In genomic region chr17:81142301-81143199, GRCh38 we compare ENCODE assay signal across 8 cellular contexts. TPM values are rescaled to one million over a fixed set of nuclear protein-coding genes. Genes with fewer than 3 reads are reported as not detected.
DNase-seq lines count a peak whose midpoint lies in the region; ATAC-seq and TF ChIP-seq lines count a peak whose summit lies in the region.

No MANE protein-coding gene starts in this region.

- intact Hi-C loops in sigmoid colon (cut with DNase I): loop anchor here (1.0 to 10.0 kb wide), 3 partner anchors 60 to 462 kb away; no protein-coding TSS in a partner anchor

- TF ChIP-seq POLR2A in sigmoid colon (IDR thresholded peaks at IDR 0.05): no peak

- H3K4me1 ChIP-seq in right atrium auricular region: peaks cover 0 to 9% of the 10 kb centered on the region in 2 donors
- H3K4me1 ChIP-seq in sigmoid colon: peaks cover 0 to 9% (median 9%) of the 10 kb centered on the region in 4 donors

- H3K4me3 ChIP-seq in right atrium auricular region (no peak overlapping the region), sigmoid colon (no peak overlapping the region)

- H3K9me3 ChIP-seq in right atrium auricular region (no peaks in the 10 kb centered on the region), sigmoid colon (no peaks in the 10 kb centered on the region)

- ATAC-seq in HG03520 (IDR thresholded peaks at IDR 0.05; ENCODE audit: unreplicated experiment): no peak
- ATAC-seq in HG02884 (IDR thresholded peaks at IDR 0.05; ENCODE audit: unreplicated experiment): no peak

- no peak for TF ChIP-seq EP300 in sigmoid colon (IDR thresholded peaks at IDR 0.05)

- no peak overlapping the region for H3K27ac ChIP-seq in right atrium auricular region
- H3K27ac ChIP-seq in sigmoid colon: no peak overlapping the region

- H3K36me3 ChIP-seq in right atrium auricular region (no peaks in the 10 kb centered on the region), sigmoid colon (no peaks in the 10 kb centered on the region)

- DNase-seq in GDM1 (lab: John Stamatoyannopoulos, UW) (peak; percentile 64), NCI-H128 (lab: John Stamatoyannopoulos, UW; ENCODE audit: unreplicated experiment) (peak; percentile 27), T follicular helper cell (ENCODE audit: low read depth) (peak; percentile 45), anterior cingulate cortex (lab: John Stamatoyannopoulos, UW) (peak in 53 of 58 donors; percentile 18 to 87 (median 65)), right atrium auricular region (ENCODE audit: low spot score) (peak; percentile 78), sigmoid colon (peak; percentile 85)

- WGBS in sigmoid colon, 2 donors: 29 to 43% methylated on average over 25 of the region's 25 CpGs

- H3K27me3 ChIP-seq in right atrium auricular region: no peaks in the 10 kb centered on the region
- H3K27me3 ChIP-seq in sigmoid colon: no peaks in the 10 kb centered on the region

- TF ChIP-seq CTCF in right atrium auricular region (IDR thresholded peaks at IDR 0.05): peak; percentile 69 to 80
- peak; percentile 12 to 63 (median 32) for TF ChIP-seq CTCF in sigmoid colon (IDR thresholded peaks at IDR 0.05)

RNA-seq across cellular contexts. Expression of gene PVALEF, which starts 22.8 kb away (rescaled TPM):
- total RNA-seq in right atrium auricular region: not detected
- not detected for total RNA-seq in sigmoid colon
- not detected for polyA plus RNA-seq in sigmoid colon

RNA-seq across cellular contexts. Expression of gene AATK, which starts 23.5 kb away (rescaled TPM):
- 1 to 10 TPM; 5.4 to 6.5 TPM for total RNA-seq in right atrium auricular region
- 1 to 10 TPM in 3 of 4 donors, under 1 TPM in 1; 0.16 to 9.6 (median 5.4) TPM for total RNA-seq in sigmoid colon
- polyA plus RNA-seq in sigmoid colon: 1 to 10 TPM in 2 of 3 donors, under 1 TPM in 1; 0.69 to 4.2 (median 4.1) TPM

Comparison
In these comparisons a context has a peak if more than half of its experiments do, and no peak if none do; other contexts are left out.
1. DNase-seq: peak in every context shown above with its lines; median percentile 85 in sigmoid colon; 78 in right atrium auricular region; 65 in anterior cingulate cortex; 64 in GDM1; 45 in T follicular helper cell; 27 in NCI-H128.